Comparison of ENCODE assay signal across 9 cellular contexts in the genomic region with DNA sequence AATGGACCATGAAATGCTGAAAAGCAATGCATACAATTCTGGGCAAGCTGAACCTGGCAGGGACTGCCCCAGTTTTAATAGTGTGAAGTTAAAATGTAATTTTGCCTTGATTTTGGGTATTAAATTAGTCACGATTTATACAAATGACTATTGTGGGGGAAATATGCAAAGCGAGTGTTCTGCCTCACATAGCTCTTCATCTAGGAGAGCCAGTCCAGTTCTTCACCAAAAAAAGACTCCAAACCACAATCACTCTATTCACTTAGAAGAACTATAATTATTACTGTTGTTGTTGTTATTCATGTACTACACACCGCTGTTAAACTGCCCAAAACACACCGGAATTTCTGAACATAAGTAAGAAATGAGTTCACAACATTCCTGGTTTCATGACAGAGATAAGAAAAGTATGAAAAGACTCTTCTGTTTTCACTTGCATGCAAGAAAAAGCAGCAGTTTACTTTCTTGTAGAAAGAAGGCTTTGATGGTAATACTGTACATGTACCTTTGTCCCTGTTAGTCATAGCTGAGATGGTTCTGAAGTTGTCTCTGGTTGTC.
DNase-seq lines count a peak whose midpoint lies in the region; ATAC-seq lines count a peak whose summit lies in the region.
"Had no signal": no experiment of that assay in that cellular context is flagged by ENCODE, and none has a peak within 500 bp of the region (broad histone marks: within the 10 kb centered on the region; RNA-seq: fewer than 3 reads in every experiment).

No MANE protein-coding gene starts in this region.

- DNase-seq in activated CD4-positive, CD25-positive, alpha-beta regulatory T cell (lab: John Stamatoyannopoulos, UW): no peak
- DNase-seq in iris pigment epithelial cell (ENCODE audit: low read depth) (peak; percentile 83), MV-4-11 (lab: John Stamatoyannopoulos, UW) (no peak), Right ventricle myocardium superior (no peak), head of caudate nucleus (no peak)
- DNase-seq: foreskin keratinocyte had no signal

- intact Hi-C loops in Right ventricle myocardium superior (cut with DNase I) (no loop called here), head of caudate nucleus (cut with DNase I) (no loop called here)

- peak; percentile 78 to 84 for ATAC-seq in activated CD4-positive, CD25-positive, alpha-beta regulatory T cell treated with anti-CD3 and anti-CD28 coated beads, Interleukin-2, amount 50 U/mL, for 24 hours
- ATAC-seq in GM21390 (IDR thresholded peaks at IDR 0.05; ENCODE audit: unreplicated experiment) (peak; percentile 89), HG03135 (IDR thresholded peaks at IDR 0.05; ENCODE audit: unreplicated experiment) (peak; percentile 90), Right ventricle myocardium superior (ENCODE audit: poor library complexity) (no peak)
- ATAC-seq: foreskin keratinocyte had no signal
